In the genomic region with DNA sequence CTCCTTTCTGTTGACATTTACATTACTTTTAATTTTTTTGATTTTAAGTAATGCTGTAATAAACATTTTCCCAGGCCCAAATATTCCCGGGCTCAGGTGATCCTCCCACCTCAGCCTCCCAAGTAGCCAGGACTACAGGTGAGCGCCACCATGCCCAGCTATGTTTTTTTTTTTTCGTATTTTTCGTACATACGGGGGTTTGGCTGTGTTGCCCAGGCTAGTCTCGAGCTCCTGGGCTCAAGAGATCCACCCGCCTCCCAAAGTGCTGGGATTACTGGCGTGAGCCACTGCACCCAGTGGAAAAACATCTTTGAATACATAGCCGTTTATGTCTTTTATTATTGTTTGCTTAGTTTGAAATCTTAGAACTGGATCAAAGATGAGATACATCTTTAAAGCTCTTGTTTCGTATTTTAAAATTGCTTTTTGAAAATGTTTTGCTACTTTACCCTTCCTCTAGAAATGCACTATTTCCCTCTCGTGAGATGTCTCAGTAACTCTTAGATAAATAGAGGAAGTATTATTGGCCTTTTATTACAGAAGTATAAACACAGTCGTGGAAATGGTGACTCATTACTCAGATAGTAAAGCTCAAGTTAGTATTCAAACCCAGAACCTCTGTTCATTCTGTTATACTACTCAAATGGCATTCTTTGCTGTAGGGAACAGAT, we compare ENCODE assay signal across 8 cellular contexts. TPM values are rescaled to one million over a fixed set of nuclear protein-coding genes. Genes with fewer than 3 reads are reported as not detected.
DNase-seq lines count a peak whose midpoint lies in the region; ATAC-seq, FAIRE-seq and TF ChIP-seq lines count a peak whose summit lies in the region.

No MANE protein-coding gene starts in this region.

- DNase-seq in GM10248 (ENCODE audit: extremely low spot score) (peak; percentile 32), NB4 (ENCODE audit: low read depth) (peak; percentile 79), K562 (ENCODE audit: extremely low read depth in 1 of 4, low spot score in 3 of 4) (peak in 1 of 4 experiments; percentile 58), medulla oblongata (ENCODE audit: extremely low spot score) (peak; percentile 35), NCI-H2171 treated with DMSO at 0.1 percent for 48 hours (lab: John Stamatoyannopoulos, UW) (no peak), NCI-H2081 (lab: John Stamatoyannopoulos, UW) (no peak), iPS-NIHi11 (ENCODE audit: low spot score) (no peak)
- DNase-seq in stimulated activated CD8-positive, alpha-beta memory T cell treated with anti-CD3 and anti-CD28 coated beads, Interleukin-4, amount 100 ng/mL, for 48 hours: no peak

- no peak for FAIRE-seq in K562 (lab: Jason Lieb, UNC)

- in situ Hi-C loops in K562 (cut with MboI): no loop called here

- POLR2A ChIA-PET in GM10248 (lab: Yijun Ruan, JAX): no interaction called here
- POLR2A ChIA-PET in K562 (lab: Yijun Ruan, JAX): interaction anchor here (0.6 to 4.5 kb wide), 8 partner anchors 9 to 116 kb away, joined by 3 to 22 read pairs (median 4); no protein-coding TSS in a partner anchor

- no TSS peak for BruUV-seq in K562 (replicated peaks; lab: Mats Ljungman, UMichigan)

- H3K9me1 ChIP-seq in K562 (ENCODE audit: control insufficient read depth, insufficient read depth, low read length): no peaks in the 10 kb centered on the region

- TF ChIP-seq POLR2A in NB4 (IDR thresholded peaks at IDR 0.05; ENCODE audit: extremely low read depth, insufficient read length) (no peak), K562 (conservative IDR thresholded peaks at IDR 0.05) (no peak)

- peak overlapping the region; percentile 67 for H3K4me2 ChIP-seq in K562 (ENCODE audit: insufficient read depth, low read length)

- intact Hi-C loops in K562 (cut with micrococcal nuclease): loop anchor here (5.0 kb wide), 2 partner anchors 86 to 331 kb away; a partner anchor contains a TSS

- TF ChIP-seq EP300 in K562 (IDR thresholded peaks at IDR 0.05; ENCODE audit: low read length): no peak

- CTCF ChIA-PET in GM10248 (lab: Yijun Ruan, JAX) (interaction anchor here (1.2 kb wide), 1 partner anchor 42 kb away, joined by 3 read pairs; no protein-coding TSS in a partner anchor), K562 (lab: Yijun Ruan, JAX; ENCODE audit: low intra/inter-chr PET ratio) (no interaction called here)

- peaks cover 16 to 24% of the 10 kb centered on the region in 2 experiments; a peak in 4 of 5 replicates for H3K4me1 ChIP-seq in K562 (replicated peaks in 1 of 2; ENCODE audit: control insufficient read depth in 2 of 2, insufficient read depth in 2 of 2, low read length in 2 of 2)

- H4K20me1 ChIP-seq in K562 (replicated peaks; ENCODE audit: control insufficient read depth, insufficient read depth, low read length): peaks cover 27% of the 10 kb centered on the region; the same call in 1 of the 2 replicates

- peak overlapping the region; percentile 69 to 93; a peak in 3 of 4 replicates for H3K9ac ChIP-seq in K562 (ENCODE audit: insufficient read depth in 1 of 2, low read depth in 2 of 2, low read length in 2 of 2)

- TF ChIP-seq RAD21 in K562 (CRISPR knock-in tag; conservative IDR thresholded peaks at IDR 0.05 in 1 of 2, IDR thresholded peaks at IDR 0.05 in 1 of 2): no peak

- H3K9me3 ChIP-seq in K562 (replicated peaks; ENCODE audit: control insufficient read depth, insufficient read depth, low read depth, low read length): no peaks in the 10 kb centered on the region

- peaks cover 10% of the 10 kb centered on the region; the same call in 2 of the 3 replicates for H3K36me3 ChIP-seq in K562 (ENCODE audit: control insufficient read depth, insufficient read depth, low read length)

- TF ChIP-seq CTCF in GM10248 (IDR thresholded peaks at IDR 0.05; ENCODE audit: control extremely low read depth, extremely low read depth, low read depth, missing control alignments): no peak
- no peak for TF ChIP-seq CTCF in NB4 (IDR thresholded peaks at IDR 0.05; ENCODE audit: low read depth, low read length)
- no peak for TF ChIP-seq CTCF in K562 (IDR thresholded peaks at IDR 0.05 in 2 of 3, conservative IDR thresholded peaks at IDR 0.05 in 1 of 3; ENCODE audit: insufficient read depth in 2 of 3, low read depth in 1 of 3, low read length in 3 of 3)

- no peak for ATAC-seq in K562

- H3K79me2 ChIP-seq in K562 (ENCODE audit: control insufficient read depth, insufficient read depth, low read length): peaks cover 75% of the 10 kb centered on the region

- H3K27ac ChIP-seq in K562 (ENCODE audit: extremely low read depth, low read depth, low read length): peak overlapping the region; percentile 54

- H2AFZ ChIP-seq in K562 (ENCODE audit: low read depth, low read length): no peak overlapping the region

- peak overlapping the region; percentile 99 for H3K4me3 ChIP-seq in NB4 (ENCODE audit: low read depth, low read length)
- peak overlapping the region; percentile 86 for H3K4me3 ChIP-seq in K562

- whole genome bisulfite sequencing in K562 (ENCODE audit: insufficient coverage, low coverage, missing lambda C conversion rate): 8% methylated on average over 12 of the region's 12 CpGs

- no peaks in the 10 kb centered on the region for H3K27me3 ChIP-seq in K562 (ENCODE audit: control insufficient read depth in 2 of 2, insufficient read depth in 2 of 2, low read length in 2 of 2)

TF ChIP-seq in K562, 482 proteins besides CTCF, POLR2A, EP300 and RAD21 (continues in another document):
- peak; percentile 78 for TF ChIP-seq JUN (IDR thresholded peaks at IDR 0.05; ENCODE audit: borderline replicate concordance, low read depth, low read length)
- TF ChIP-seq JUN (CRISPR knock-in tag; IDR thresholded peaks at IDR 0.05; ENCODE audit: borderline replicate concordance): no peak
- TF ChIP-seq RNF2 (IDR thresholded peaks at IDR 0.05): no peak
- TF ChIP-seq, protein P1, sequence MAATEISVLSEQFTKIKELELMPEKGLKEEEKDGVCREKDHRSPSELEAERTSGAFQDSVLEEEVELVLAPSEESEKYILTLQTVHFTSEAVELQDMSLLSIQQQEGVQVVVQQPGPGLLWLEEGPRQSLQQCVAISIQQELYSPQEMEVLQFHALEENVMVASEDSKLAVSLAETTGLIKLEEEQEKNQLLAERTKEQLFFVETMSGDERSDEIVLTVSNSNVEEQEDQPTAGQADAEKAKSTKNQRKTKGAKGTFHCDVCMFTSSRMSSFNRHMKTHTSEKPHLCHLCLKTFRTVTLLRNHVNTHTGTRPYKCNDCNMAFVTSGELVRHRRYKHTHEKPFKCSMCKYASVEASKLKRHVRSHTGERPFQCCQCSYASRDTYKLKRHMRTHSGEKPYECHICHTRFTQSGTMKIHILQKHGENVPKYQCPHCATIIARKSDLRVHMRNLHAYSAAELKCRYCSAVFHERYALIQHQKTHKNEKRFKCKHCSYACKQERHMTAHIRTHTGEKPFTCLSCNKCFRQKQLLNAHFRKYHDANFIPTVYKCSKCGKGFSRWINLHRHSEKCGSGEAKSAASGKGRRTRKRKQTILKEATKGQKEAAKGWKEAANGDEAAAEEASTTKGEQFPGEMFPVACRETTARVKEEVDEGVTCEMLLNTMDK (IDR thresholded peaks at IDR 0.05; ENCODE audit: borderline replicate concordance, insufficient read depth, low read depth, low read length, poor library complexity, severe bottlenecking): no peak
- no peak for TF ChIP-seq HMG20B (CRISPR knock-in tag; IDR thresholded peaks at IDR 0.05)
- TF ChIP-seq ZNF124 (CRISPR knock-in tag; IDR thresholded peaks at IDR 0.05): no peak
- TF ChIP-seq, protein P2, sequence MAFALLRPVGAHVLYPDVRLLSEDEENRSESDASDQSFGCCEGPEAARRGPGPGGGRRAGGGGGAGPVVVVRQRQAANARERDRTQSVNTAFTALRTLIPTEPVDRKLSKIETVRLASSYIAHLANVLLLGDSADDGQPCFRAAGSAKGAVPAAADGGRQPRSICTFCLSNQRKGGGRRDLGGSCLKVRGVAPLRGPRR (CRISPR knock-in tag; IDR thresholded peaks at IDR 0.05): no peak
- TF ChIP-seq, protein P3, sequence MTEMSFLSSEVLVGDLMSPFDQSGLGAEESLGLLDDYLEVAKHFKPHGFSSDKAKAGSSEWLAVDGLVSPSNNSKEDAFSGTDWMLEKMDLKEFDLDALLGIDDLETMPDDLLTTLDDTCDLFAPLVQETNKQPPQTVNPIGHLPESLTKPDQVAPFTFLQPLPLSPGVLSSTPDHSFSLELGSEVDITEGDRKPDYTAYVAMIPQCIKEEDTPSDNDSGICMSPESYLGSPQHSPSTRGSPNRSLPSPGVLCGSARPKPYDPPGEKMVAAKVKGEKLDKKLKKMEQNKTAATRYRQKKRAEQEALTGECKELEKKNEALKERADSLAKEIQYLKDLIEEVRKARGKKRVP (CRISPR knock-in tag; IDR thresholded peaks at IDR 0.05): no peak
- TF ChIP-seq CXXC5 (CRISPR knock-in tag; IDR thresholded peaks at IDR 0.05): 0 out of 2 replicates have a peak, but pooled peaks have one; percentile 7
- TF ChIP-seq SMARCA5 (IDR thresholded peaks at IDR 0.05): peak; percentile 49
- TF ChIP-seq MAFG (tag; conservative IDR thresholded peaks at IDR 0.05): no peak

RNA-seq across cellular contexts. Expression of a gene that starts 2.4 kb away (rescaled TPM):
- 142 and 837 TPM in 2 replicates for total RNA-seq in K562 (2011; cell fraction: chromatin; rRNA removed; ENCODE audit: low replicate concordance)
- total RNA-seq in K562 (2011; cell fraction: nucleolus; rRNA removed): 44.9 and 97.0 TPM in 2 replicates
- 201 and 257 TPM in 2 replicates for total RNA-seq in K562 (2011; cell fraction: nucleoplasm; rRNA removed)
- total RNA-seq in K562 (2014; rRNA removed) (68.5 and 83.0 TPM in 2 replicates), K562 (2014; rRNA removed; fragmentation: Illumina TruSeq; extraction: Trizol) (119 and 130 TPM in 2 replicates), K562 (2015; rRNA removed; fragmentation: Illumina TruSeq; extraction: Trizol) (131 and 144 TPM in 2 replicates), K562 (2021) (65.2 and 71.1 TPM in 2 replicates)
- polyA plus RNA-seq in K562 (2011; rRNA removed) (71.4 and 72.7 TPM in 2 replicates), K562 (2014; fragmentation: Illumina TruSeq; extraction: Trizol) (64.4 and 76.4 TPM in 2 replicates), K562 (2014; fragmentation: Nextera tagmentation; extraction: Ambion mirVana) (1 to 10 TPM; 6.3 to 6.6 TPM), K562 (2014; rRNA removed) (48.5 and 58.2 TPM in 2 replicates)
- polyA plus RNA-seq in K562 (2011; cell fraction: cytosol; rRNA removed): 8.8 and 31.4 TPM in 2 replicates
- polyA plus RNA-seq in K562 (2011; cell fraction: nucleus; rRNA removed): 72.9 and 143 TPM in 2 replicates
- 31.5 and 37.2 TPM in 2 replicates for polyA plus RNA-seq in K562 (2012)
- polyA minus RNA-seq in K562 (2011; rRNA and poly(A)+ RNA removed): 235 and 351 TPM in 2 replicates
- polyA minus RNA-seq in K562 (2011; cell fraction: cytosol; rRNA and poly(A)+ RNA removed): 91.7 and 120 TPM in 2 replicates
- 163 and 443 TPM in 2 replicates for polyA minus RNA-seq in K562 (2011; cell fraction: nucleus; rRNA and poly(A)+ RNA removed)

Comparison
In these comparisons a context has a peak if more than half of its experiments do, and no peak if none do; other contexts are left out.
1. DNase-seq: peak in GM10248 (single experiment), NB4 (single experiment) and medulla oblongata (single experiment); none in NCI-H2171 treated with DMSO at 0.1 percent for 48 hours (single experiment), NCI-H2081 (0 of 2), iPS-NIHi11 (single experiment) and stimulated activated CD8-positive, alpha-beta memory T cell treated with anti-CD3 and anti-CD28 coated beads, Interleukin-4, amount 100 ng/mL, for 48 hours (single experiment).